Comparison of ENCODE assay signal across 10 cellular contexts in the genomic region with DNA sequence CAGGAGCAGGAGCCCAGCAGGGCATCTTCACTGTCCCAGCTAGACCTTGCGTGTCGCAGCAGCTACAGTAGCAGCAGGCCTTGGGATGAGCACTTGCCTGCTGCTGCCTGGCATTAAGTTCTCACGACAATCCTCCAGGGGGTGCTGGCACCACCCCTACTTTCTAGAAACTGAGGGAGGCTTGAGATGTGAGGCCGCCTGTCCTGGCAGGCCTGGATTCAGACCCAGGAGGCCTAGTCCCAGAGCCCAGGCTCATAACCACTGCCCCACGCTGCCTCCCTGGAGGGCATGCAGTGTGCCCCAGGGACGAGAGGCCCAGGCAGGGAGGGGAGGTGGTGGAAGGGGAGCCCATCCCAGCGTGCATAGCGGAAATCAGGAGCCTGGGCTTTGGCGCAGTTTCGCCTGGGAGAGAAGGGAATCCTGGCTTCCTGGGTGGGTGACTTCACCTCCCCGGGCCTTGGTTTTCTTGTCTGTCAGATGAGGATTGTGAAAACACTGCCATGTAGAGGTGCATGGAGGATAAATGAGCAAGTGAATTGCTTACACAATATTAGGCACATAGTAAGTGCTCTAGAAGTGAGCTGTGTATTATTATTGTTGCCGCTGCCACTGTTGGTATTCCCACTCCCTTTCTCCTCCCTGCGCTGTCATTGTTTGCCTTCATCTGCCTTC. TPM values are rescaled to one million over a fixed set of nuclear protein-coding genes. Genes with fewer than 3 reads are reported as not detected.
A peak's percentile ranks its signal among the peaks of the same experiment; 100 is the strongest.
DNase-seq lines count a peak whose midpoint lies in the region; ATAC-seq and TF ChIP-seq lines count a peak whose summit lies in the region.
"Had no signal": no experiment of that assay in that cellular context is flagged by ENCODE, and none has a peak within 500 bp of the region (broad histone marks: within the 10 kb centered on the region; RNA-seq: fewer than 3 reads in every experiment).

No MANE protein-coding gene starts in this region.

- H3K4me1 ChIP-seq in PC-3 (ENCODE audit: insufficient read depth, low read length) (peaks cover 48% of the 10 kb centered on the region), skeletal muscle satellite cell (ENCODE audit: control insufficient read depth, insufficient read depth, low read length) (peaks cover 39% of the 10 kb centered on the region)

- H3K4me3 ChIP-seq in PC-3 (ENCODE audit: low read length): peak overlapping the region; percentile 53
- H3K4me3 ChIP-seq in fibroblast of the aortic adventitia (ENCODE audit: low read depth, low read length): no peak overlapping the region
- H3K4me3 ChIP-seq in skeletal muscle satellite cell (ENCODE audit: low read length): no peak overlapping the region

- DNase-seq in PC-3: peak; percentile 5
- DNase-seq in fibroblast of the aortic adventitia (ENCODE audit: low read depth): peak; percentile 41
- DNase-seq in NCI-H2227 treated with DMSO at 0.1 percent for 48 hours (lab: John Stamatoyannopoulos, UW): no peak
- DNase-seq in NCI-H1930 (lab: John Stamatoyannopoulos, UW): no peak
- no peak for DNase-seq in GM20000 (ENCODE audit: low spot score)
- DNase-seq: activated CD4-positive, CD25-positive, alpha-beta regulatory T cell treated with anti-CD3 and anti-CD28 coated beads, Interleukin-2, amount 50 U/mL, for 72 hours; stimulated activated naive CD4-positive, alpha-beta T cell treated with Interleukin-2 at 50 U/mL for 16 hours had no signal

- CTCF ChIA-PET in PC-3 (lab: Charles Lee): interaction anchor here (1.2 kb wide), 1 partner anchor 92 kb away, joined by 6 read pairs; no protein-coding TSS in a partner anchor

- H3K27me3 ChIP-seq in PC-3 (ENCODE audit: low read length): no peaks in the 10 kb centered on the region
- no peaks in the 10 kb centered on the region for H3K27me3 ChIP-seq in skeletal muscle satellite cell (ENCODE audit: control insufficient read depth, insufficient read depth, low read length)

- peak overlapping the region; percentile 99 for H3K27ac ChIP-seq in PC-3 (ENCODE audit: low read length)

- H3K36me3 ChIP-seq in PC-3 (ENCODE audit: low read depth, low read length): peaks cover 11% of the 10 kb centered on the region
- peaks cover 32% of the 10 kb centered on the region for H3K36me3 ChIP-seq in skeletal muscle satellite cell (ENCODE audit: insufficient read depth, low read length)

- H3F3A ChIP-seq in PC-3 (ENCODE audit: low read length, unreplicated experiment): no peaks in the 10 kb centered on the region

- no peaks in the 10 kb centered on the region for H3K9me3 ChIP-seq in PC-3 (ENCODE audit: low read length)
- H3K9me3 ChIP-seq in skeletal muscle satellite cell (replicated peaks; ENCODE audit: low read length): no peaks in the 10 kb centered on the region

- ATAC-seq in PC-3 (peak; percentile 2), HG02938 (IDR thresholded peaks at IDR 0.05; ENCODE audit: unreplicated experiment) (no peak)

- H2AFZ ChIP-seq in PC-3 (ENCODE audit: low read length): peak overlapping the region; percentile 40; the same call in 1 of the 2 replicates

- POLR2A ChIA-PET in PC-3 (lab: Charles Lee; ENCODE audit: unreplicated experiment): no interaction called here

- peak overlapping the region; percentile 85 for H3K4me2 ChIP-seq in PC-3 (ENCODE audit: low read length)
- H3K4me2 ChIP-seq in skeletal muscle satellite cell (ENCODE audit: low read length): peak overlapping the region; percentile 49

- H3K9me2 ChIP-seq in PC-3 (replicated peaks; ENCODE audit: low read length): no peaks in the 10 kb centered on the region

- TF ChIP-seq CTCF in GM12873 (IDR thresholded peaks at IDR 0.05; ENCODE audit: insufficient read depth, low read depth, low read length, missing control alignments) (peak; percentile 28), PC-3 (conservative IDR thresholded peaks at IDR 0.05; ENCODE audit: low read depth, low read length) (peak; percentile 47; the same call in 1 of the 2 replicates), fibroblast of the aortic adventitia (IDR thresholded peaks at IDR 0.05; ENCODE audit: insufficient read depth, low read length) (peak; percentile 25), GM20000 (IDR thresholded peaks at IDR 0.05; ENCODE audit: extremely low read depth, missing control alignments) (no peak)

- H4K20me1 ChIP-seq in PC-3 (ENCODE audit: low read length): 0 out of 2 replicates have a peak, but pooled peaks cover 3% of the 10 kb centered on the region

- H3K79me2 ChIP-seq in PC-3 (ENCODE audit: low read length): peaks cover 36% of the 10 kb centered on the region

- BruUV-seq in PC-3 (replicated peaks; lab: Mats Ljungman, UMichigan): no TSS peak

- peak overlapping the region; percentile 74 for H3K9ac ChIP-seq in PC-3 (ENCODE audit: low read length)
- H3K9ac ChIP-seq in skeletal muscle satellite cell (ENCODE audit: low read depth, low read length): peak overlapping the region; percentile 34

- intact Hi-C loops in PC-3 (cut with micrococcal nuclease): loop anchor here (5.0 kb wide), 1 partner anchor 91 kb away; no protein-coding TSS in a partner anchor

RNA-seq across cellular contexts. Expression of gene PPP5C, which starts 26.1 kb away (rescaled TPM):
- total RNA-seq in PC-3 (2014; rRNA removed): 79.9 and 93.4 TPM in 2 replicates
- 14.9 and 52.4 TPM in 2 replicates for total RNA-seq in fibroblast of the aortic adventitia (ENCODE audit: low replicate concordance)
- 47.7 and 51.3 TPM in 2 replicates for total RNA-seq in skeletal muscle satellite cell (2012; rRNA removed)

RNA-seq across cellular contexts. Expression of gene CCDC8, which starts 40.3 kb away (rescaled TPM):
- not detected in 2 replicates for total RNA-seq in PC-3 (2014; rRNA removed)
- 8.5 and 26.9 TPM in 2 replicates for total RNA-seq in fibroblast of the aortic adventitia (ENCODE audit: low replicate concordance)
- 10.3 and 21.3 TPM in 2 replicates for total RNA-seq in skeletal muscle satellite cell (2012; rRNA removed)

RNA-seq across cellular contexts. Expression of gene PNMA8C, which starts 55.7 kb away (rescaled TPM):
- total RNA-seq in PC-3 (2014; rRNA removed) (not detected in 2 replicates), fibroblast of the aortic adventitia (ENCODE audit: low replicate concordance) (not detected in 2 replicates)
- under 0.01 TPM in 1 of 2 replicates, not detected in the other for total RNA-seq in skeletal muscle satellite cell (2012; rRNA removed)

Comparison
In these comparisons a context has a peak if more than half of its experiments do, and no peak if none do; other contexts are left out.
1. DNase-seq: peak in PC-3 (single experiment) and fibroblast of the aortic adventitia (single experiment); none in NCI-H2227 treated with DMSO at 0.1 percent for 48 hours (single experiment), NCI-H1930 (0 of 2) and GM20000 (single experiment).